23 cellular contexts compared by ENCODE assay signal in the genomic region with DNA sequence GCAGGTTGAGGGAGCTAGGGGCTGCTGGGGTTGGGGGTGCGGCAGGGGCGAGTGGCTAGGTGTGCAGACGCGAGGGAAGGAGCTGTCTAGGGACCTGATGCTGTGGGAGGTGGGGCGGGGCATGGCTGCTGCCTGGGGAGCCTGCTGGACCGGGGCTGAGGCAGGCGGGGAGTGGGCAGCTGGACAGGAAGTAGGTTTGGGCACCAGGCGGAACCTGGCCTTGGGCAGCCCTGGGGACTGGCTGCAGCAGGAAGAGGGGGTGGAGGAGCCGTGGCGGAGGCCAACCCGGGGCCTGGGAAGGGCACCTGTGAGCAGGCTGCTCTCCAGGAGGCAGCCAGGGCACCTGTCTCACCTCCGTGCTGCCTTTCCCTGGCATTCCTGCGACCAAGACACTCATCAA. TPM values are rescaled to one million over a fixed set of nuclear protein-coding genes. Genes with fewer than 3 reads are reported as not detected.
DNase-seq lines count a peak whose midpoint lies in the region; ATAC-seq, FAIRE-seq and TF ChIP-seq lines count a peak whose summit lies in the region.
"Had no signal": no experiment of that assay in that cellular context is flagged by ENCODE, and none has a peak within 500 bp of the region (broad histone marks: within the 10 kb centered on the region; RNA-seq: fewer than 3 reads in every experiment).

No MANE protein-coding gene starts in this region.

- H3K4me1 ChIP-seq in HEK293 (ENCODE audit: control insufficient read depth, insufficient read depth, low read length) (no peaks in the 10 kb centered on the region), HepG2 (ENCODE audit: insufficient read depth, low read length) (peaks cover 17% of the 10 kb centered on the region), spleen (peaks cover 2 to 57% (median 38%) of the 10 kb centered on the region in 6 donors)

- H3K36me3 ChIP-seq in HEK293 (ENCODE audit: control insufficient read depth in 2 of 2, insufficient read depth in 1 of 2, low read length in 2 of 2) = peaks cover 0 to 89% of the 10 kb centered on the region in 2 experiments; a peak in 2 of 3 replicates
- H3K36me3 ChIP-seq in HepG2 (replicated peaks in 1 of 2; ENCODE audit: control insufficient read depth in 1 of 2, insufficient read depth in 2 of 2, low read length in 2 of 2) = peaks cover 23 to 43% of the 10 kb centered on the region in 2 experiments; a peak in 4 of 5 replicates
- H3K36me3 ChIP-seq in spleen = peaks cover 19 to 96% (median 76%) of the 10 kb centered on the region in 6 donors

- H3K27ac ChIP-seq in HEK293 (ENCODE audit: extremely low read depth, low read depth, low read length) = no peak overlapping the region
- H3K27ac ChIP-seq in HepG2 (ENCODE audit: extremely low read length, insufficient read depth, low read length) = no peak overlapping the region
- peak overlapping the region in 5 of 8 donors; percentile 30 to 58 (median 51) for H3K27ac ChIP-seq in spleen
- H3K27ac ChIP-seq: BLaER1 treated with 17β-estradiol and CSF1 and Interleukin-3, amounts not matched to agents 10 nM and 100 nM; GM23248; Peyer's patch had no signal

- TF ChIP-seq EP300 in HepG2 (IDR thresholded peaks at IDR 0.05; ENCODE audit: low read depth in 2 of 2, low read length in 2 of 2) (no peak), HepG2 (CRISPR knock-in tag; IDR thresholded peaks at IDR 0.05; ENCODE audit: borderline replicate concordance) (no peak)

- TF ChIP-seq CTCF in HEK293 (tag by site-specific recombination; IDR thresholded peaks at IDR 0.05) (no peak), HepG2 (CRISPR knock-in tag; IDR thresholded peaks at IDR 0.05) (no peak), spleen (IDR thresholded peaks at IDR 0.05 in 8 of 11, conservative IDR thresholded peaks at IDR 0.05 in 3 of 11) (no peak)

- H3K27ac Mint-ChIP-seq in T-helper 17 cell = no peak overlapping the region
- H3K27ac Mint-ChIP-seq: CD8-positive, alpha-beta memory T cell had no signal

- H3K4me1 Mint-ChIP-seq in T-helper 17 cell = peaks cover 5% of the 10 kb centered on the region

- TF ChIP-seq POLR2A in HepG2 (IDR thresholded peaks at IDR 0.05; ENCODE audit: insufficient read depth in 1 of 2, low read depth in 2 of 2, low read length in 2 of 2) (no peak), spleen (IDR thresholded peaks at IDR 0.05) (no peak)

- no peak for FAIRE-seq in HepG2 (lab: Jason Lieb, UNC)
- FAIRE-seq: D721Med had no signal

- in situ Hi-C loops in HepG2 (cut with HindIII; ENCODE audit: extremely low pct_ligation_motif_present, low pct_unique_long_range_greater_than_20kb) = no loop called here

- H3K4me3 ChIP-seq in HEK293 (ENCODE audit: low read depth, low read length) (no peak overlapping the region), HepG2 (replicated peaks in 1 of 3; ENCODE audit: insufficient read depth in 1 of 3, low read depth in 2 of 3, low read length in 3 of 3) (no peak overlapping the region), spleen (no peak overlapping the region)
- H3K4me3 ChIP-seq: BLaER1 treated with 17β-estradiol and CSF1 and Interleukin-3, amounts not matched to agents 10 nM and 100 nM; GM23248; Peyer's patch had no signal

- POLR2A ChIA-PET in HEK293 (lab: Yijun Ruan, JAX) (interaction anchor here (0.7 to 1.1 kb wide), 3 partner anchors 81 to 271 kb away, joined by 3 to 5 read pairs (median 3); a partner anchor contains a TSS), HepG2 (lab: Yijun Ruan, JAX) (interaction anchor here (1.3 kb wide), 1 partner anchor 21 kb away, joined by 5 read pairs; a partner anchor contains a TSS)

- H3K27me3 Mint-ChIP-seq in T-helper 17 cell = no peaks in the 10 kb centered on the region
- H3K27me3 Mint-ChIP-seq: CD8-positive, alpha-beta memory T cell had no signal

- H3K9me3 ChIP-seq in HEK293 (ENCODE audit: control insufficient read depth, insufficient read depth, low read depth, low read length) (no peaks in the 10 kb centered on the region), T-helper 17 cell (ENCODE audit: control insufficient read depth, low read length, poor library complexity, severe bottlenecking) (no peaks in the 10 kb centered on the region), HepG2 (ENCODE audit: low read length) (no peaks in the 10 kb centered on the region), spleen (no peaks in the 10 kb centered on the region)
- H3K9me3 ChIP-seq: BLaER1 treated with 17β-estradiol and CSF1 and Interleukin-3, amounts not matched to agents 10 nM and 100 nM; Peyer's patch had no signal

- no TSS peak for BruUV-seq in HepG2 (replicated peaks; lab: Mats Ljungman, UMichigan)

- ATAC-seq in T-helper 17 cell (no peak), HepG2 (no peak)
- ATAC-seq: HCT116, SK-N-SH treated with all-trans-retinoic acid at 6 μM for 48 hours had no signal

- no peak overlapping the region for H3K9ac ChIP-seq in HepG2 (ENCODE audit: insufficient read depth, low read depth, low read length)
- H3K9ac ChIP-seq: GM23248 had no signal

- no peaks in the 10 kb centered on the region for H3K27me3 ChIP-seq in HepG2 (ENCODE audit: control insufficient read depth in 1 of 2, insufficient read depth in 2 of 2, low read length in 2 of 2)
- H3K27me3 ChIP-seq in spleen (replicated peaks in 1 of 7) = peaks cover 0 to 23% (median 0%) of the 10 kb centered on the region in 7 donors
- H3K27me3 ChIP-seq: Peyer's patch had no signal

- H2AFZ ChIP-seq in HepG2 (ENCODE audit: low read length) = no peak overlapping the region
- H2AFZ ChIP-seq: GM23248 had no signal

- H3K36me3 Mint-ChIP-seq in T-helper 17 cell (ENCODE audit: low read depth) = peaks cover 4% of the 10 kb centered on the region

- DNase-seq in T-helper 17 cell (no peak), HepG2 (ENCODE audit: low spot score) (no peak), spleen (peak; percentile 77), NCI-H146 treated with DMSO at 0.1 percent for 48 hours (lab: John Stamatoyannopoulos, UW; ENCODE audit: unreplicated experiment) (no peak), NCI-H2029 (lab: John Stamatoyannopoulos, UW) (no peak), SW480 (ENCODE audit: low spot score) (no peak)
- DNase-seq: DND-41, GM23248, KBM-7, NCI-H1105 treated with DMSO at 0.1 percent for 48 hours, NCI-H187 treated with DMSO at 0.1 percent for 48 hours, NCI-H2171, NCI-H446 treated with DMSO at 0.1 percent for 48 hours, NCI-H69, Peyer's patch, SHP77 treated with DMSO at 0.1 percent for 48 hours, T-helper 1 cell had no signal

- CTCF ChIA-PET in HEK293 (lab: Yijun Ruan, JAX) = interaction anchor here (0.6 kb wide), 1 partner anchor 16 kb away, joined by 7 read pairs; a partner anchor contains a TSS
- CTCF ChIA-PET in HepG2 (lab: Yijun Ruan, JAX; ENCODE audit: low intra/inter-chr PET ratio, low total read pairs) = no interaction called here

- peaks cover 11% of the 10 kb centered on the region for H4K20me1 ChIP-seq in HepG2 (ENCODE audit: insufficient read depth, low read length)

- H3K4me2 ChIP-seq in HepG2 (ENCODE audit: low read depth, low read length) = no peak overlapping the region

- WGBS in HepG2 (ENCODE audit: low lambda C conversion rate) = 100% methylated on average over 5 of the region's 13 CpGs
- WGBS in spleen, 5 donors = 75 to 85% (median 78%) methylated on average over 8 to 13 of the region's 13 CpGs

- peaks cover 3% of the 10 kb centered on the region for H3K79me2 ChIP-seq in HepG2 (ENCODE audit: insufficient read depth, low read length)

- intact Hi-C loops in HepG2 (cut with micrococcal nuclease; ENCODE audit: unreplicated experiment) = no loop called here
- intact Hi-C loops in spleen (cut with DNase I; ENCODE audit: low total_unique reads) = no loop called here

- H3K4me3 Mint-ChIP-seq in T-helper 17 cell = peak overlapping the region; percentile 43
- H3K4me3 Mint-ChIP-seq: CD8-positive, alpha-beta memory T cell had no signal

- TF ChIP-seq RAD21 in HepG2 (CRISPR knock-in tag; IDR thresholded peaks at IDR 0.05) = no peak

RNA-seq across cellular contexts. Expression of a gene that starts 5.9 kb away (rescaled TPM):
- total RNA-seq in T-helper 17 cell (under 1 TPM; 0.37 to 0.42 TPM), HepG2 (2016; rRNA removed; fragmentation: Illumina TruSeq; extraction: Trizol) (0.11 and 0.44 TPM in 2 replicates), spleen (1 to 10 TPM in 4 of 7 donors, under 1 TPM in 3; 0.72 to 1.7 (median 1.3) TPM)
- 0.18 and 0.30 TPM in 2 replicates for total RNA-seq in HepG2 (2016; cell fraction: cytosol; rRNA removed; fragmentation: Illumina TruSeq; extraction: Trizol; ENCODE audit: low read depth)
- 0.45 TPM in 1 of 2 replicates, not detected in the other for total RNA-seq in HepG2 (2016; cell fraction: insoluble cytoplasmic fraction; rRNA removed; fragmentation: Illumina TruSeq; extraction: Trizol)
- 0.09 and 0.24 TPM in 2 replicates for total RNA-seq in HepG2 (2016; cell fraction: membrane; rRNA removed; fragmentation: Illumina TruSeq; extraction: Trizol)
- 0.65 and 0.85 TPM in 2 replicates for total RNA-seq in HepG2 (2016; cell fraction: nucleus; rRNA removed; fragmentation: Illumina TruSeq; extraction: Trizol)
- polyA plus RNA-seq in HepG2 (2011; rRNA removed) (0.50 and 1.2 TPM in 2 replicates), spleen (1 to 10 TPM in 2 of 3 donors, under 1 TPM in 1; 0.59 to 2.2 (median 1.2) TPM)
- 0.12 and 0.42 TPM in 2 replicates for polyA plus RNA-seq in HepG2 (2011; cell fraction: cytosol; rRNA removed)
- polyA plus RNA-seq in HepG2 (2011; cell fraction: nucleus; rRNA removed) = 11.0 and 14.4 TPM in 2 replicates
- 0.50 and 0.95 TPM in 2 replicates for polyA plus RNA-seq in HepG2 (2012)
- polyA plus RNA-seq in HepG2 (2016; cell fraction: cytosol; fragmentation: Illumina TruSeq; extraction: Trizol; ENCODE audit: low read depth) = 0.25 and 0.43 TPM in 2 replicates
- not detected in 2 replicates for polyA plus RNA-seq in HepG2 (2016; cell fraction: insoluble cytoplasmic fraction; fragmentation: Illumina TruSeq; extraction: Trizol; ENCODE audit: low read depth)
- 0.29 and 0.42 TPM in 2 replicates for polyA plus RNA-seq in HepG2 (2016; cell fraction: membrane; fragmentation: Illumina TruSeq; extraction: Trizol; ENCODE audit: low read depth)
- 1.3 and 2.4 TPM in 2 replicates for polyA plus RNA-seq in HepG2 (2016; cell fraction: nucleus; fragmentation: Illumina TruSeq; extraction: Trizol; ENCODE audit: insufficient read depth, low read depth)
- polyA minus RNA-seq in HepG2 (2011; rRNA and poly(A)+ RNA removed; ENCODE audit: low replicate concordance) = 0.52 and 1.6 TPM in 2 replicates
- polyA minus RNA-seq in HepG2 (2011; cell fraction: cytosol; rRNA and poly(A)+ RNA removed) = not detected in 2 replicates
- polyA minus RNA-seq in HepG2 (2011; cell fraction: nucleus; rRNA and poly(A)+ RNA removed) = 1.4 and 2.4 TPM in 2 replicates
- total RNA-seq: GM23248 had no signal
- polyA plus RNA-seq: CD8-positive, alpha-beta memory T cell had no signal

RNA-seq across cellular contexts. Expression of a gene that starts 7.0 kb away (rescaled TPM):
- total RNA-seq in T-helper 17 cell (10 to 100 TPM; 32.0 to 33.6 TPM), HepG2 (2016; rRNA removed; fragmentation: Illumina TruSeq; extraction: Trizol) (10.3 and 19.5 TPM in 2 replicates), spleen (10 to 100 TPM; 22.7 to 41.4 (median 26.7) TPM)
- 6.9 and 8.8 TPM in 2 replicates for total RNA-seq in HepG2 (2016; cell fraction: cytosol; rRNA removed; fragmentation: Illumina TruSeq; extraction: Trizol; ENCODE audit: low read depth)
- total RNA-seq in HepG2 (2016; cell fraction: insoluble cytoplasmic fraction; rRNA removed; fragmentation: Illumina TruSeq; extraction: Trizol) = 8.9 and 20.8 TPM in 2 replicates
- 6.0 TPM in 2 replicates for total RNA-seq in HepG2 (2016; cell fraction: membrane; rRNA removed; fragmentation: Illumina TruSeq; extraction: Trizol)
- 24.2 and 28.6 TPM in 2 replicates for total RNA-seq in HepG2 (2016; cell fraction: nucleus; rRNA removed; fragmentation: Illumina TruSeq; extraction: Trizol)
- polyA plus RNA-seq in HepG2 (2011; rRNA removed) (13.8 and 17.2 TPM in 2 replicates), spleen (10 to 100 TPM; 20.8 to 41.0 (median 38.4) TPM)
- polyA plus RNA-seq in HepG2 (2011; cell fraction: cytosol; rRNA removed) = 6.1 and 10.8 TPM in 2 replicates
- polyA plus RNA-seq in HepG2 (2011; cell fraction: nucleus; rRNA removed) = 151 and 202 TPM in 2 replicates
- 6.8 and 6.9 TPM in 2 replicates for polyA plus RNA-seq in HepG2 (2012)
- 3.5 and 3.6 TPM in 2 replicates for polyA plus RNA-seq in HepG2 (2016; cell fraction: cytosol; fragmentation: Illumina TruSeq; extraction: Trizol; ENCODE audit: low read depth)
- 8.4 and 9.9 TPM in 2 replicates for polyA plus RNA-seq in HepG2 (2016; cell fraction: insoluble cytoplasmic fraction; fragmentation: Illumina TruSeq; extraction: Trizol; ENCODE audit: low read depth)
- polyA plus RNA-seq in HepG2 (2016; cell fraction: membrane; fragmentation: Illumina TruSeq; extraction: Trizol; ENCODE audit: low read depth) = 4.8 and 5.0 TPM in 2 replicates
- 55.1 and 57.6 TPM in 2 replicates for polyA plus RNA-seq in HepG2 (2016; cell fraction: nucleus; fragmentation: Illumina TruSeq; extraction: Trizol; ENCODE audit: insufficient read depth, low read depth)
- 14.4 and 15.9 TPM in 2 replicates for polyA minus RNA-seq in HepG2 (2011; rRNA and poly(A)+ RNA removed; ENCODE audit: low replicate concordance)
- 6.6 and 9.1 TPM in 2 replicates for polyA minus RNA-seq in HepG2 (2011; cell fraction: cytosol; rRNA and poly(A)+ RNA removed)
- 18.3 and 20.5 TPM in 2 replicates for polyA minus RNA-seq in HepG2 (2011; cell fraction: nucleus; rRNA and poly(A)+ RNA removed)

RNA-seq across cellular contexts. Expression of a gene that starts 15.7 kb away (rescaled TPM):
- total RNA-seq in T-helper 17 cell (1 to 10 TPM; 7.8 to 9.2 TPM), HepG2 (2016; rRNA removed; fragmentation: Illumina TruSeq; extraction: Trizol) (15.6 and 18.3 TPM in 2 replicates), spleen (10 to 100 TPM in 6 of 7 donors, 1 to 10 TPM in 1; 9.4 to 20.2 (median 14.1) TPM)
- total RNA-seq in HepG2 (2016; cell fraction: cytosol; rRNA removed; fragmentation: Illumina TruSeq; extraction: Trizol; ENCODE audit: low read depth) = 17.4 and 22.1 TPM in 2 replicates
- total RNA-seq in HepG2 (2016; cell fraction: insoluble cytoplasmic fraction; rRNA removed; fragmentation: Illumina TruSeq; extraction: Trizol) = 14.6 and 17.3 TPM in 2 replicates
- total RNA-seq in HepG2 (2016; cell fraction: membrane; rRNA removed; fragmentation: Illumina TruSeq; extraction: Trizol) = 19.3 and 24.3 TPM in 2 replicates
- total RNA-seq in HepG2 (2016; cell fraction: nucleus; rRNA removed; fragmentation: Illumina TruSeq; extraction: Trizol) = 13.5 and 16.4 TPM in 2 replicates
- polyA plus RNA-seq in HepG2 (2011; rRNA removed) (7.3 and 8.4 TPM in 2 replicates), spleen (10 to 100 TPM in 2 of 3 donors, 1 to 10 TPM in 1; 9.3 to 16.6 (median 12.4) TPM)
- 4.2 and 9.0 TPM in 2 replicates for polyA plus RNA-seq in HepG2 (2011; cell fraction: cytosol; rRNA removed)
- polyA plus RNA-seq in HepG2 (2011; cell fraction: nucleus; rRNA removed) = 26.9 and 29.4 TPM in 2 replicates
- polyA plus RNA-seq in HepG2 (2012) = 5.8 and 6.7 TPM in 2 replicates
- polyA plus RNA-seq in HepG2 (2016; cell fraction: cytosol; fragmentation: Illumina TruSeq; extraction: Trizol; ENCODE audit: low read depth) = 28.2 and 33.1 TPM in 2 replicates
- polyA plus RNA-seq in HepG2 (2016; cell fraction: insoluble cytoplasmic fraction; fragmentation: Illumina TruSeq; extraction: Trizol; ENCODE audit: low read depth) = 21.0 and 21.9 TPM in 2 replicates
- polyA plus RNA-seq in HepG2 (2016; cell fraction: membrane; fragmentation: Illumina TruSeq; extraction: Trizol; ENCODE audit: low read depth) = 24.1 and 25.1 TPM in 2 replicates
- polyA plus RNA-seq in HepG2 (2016; cell fraction: nucleus; fragmentation: Illumina TruSeq; extraction: Trizol; ENCODE audit: insufficient read depth, low read depth) = 37.7 and 42.5 TPM in 2 replicates
- polyA minus RNA-seq in HepG2 (2011; rRNA and poly(A)+ RNA removed; ENCODE audit: low replicate concordance) = 7.8 and 25.3 TPM in 2 replicates
- 3.1 and 4.7 TPM in 2 replicates for polyA minus RNA-seq in HepG2 (2011; cell fraction: cytosol; rRNA and poly(A)+ RNA removed)
- polyA minus RNA-seq in HepG2 (2011; cell fraction: nucleus; rRNA and poly(A)+ RNA removed) = 6.1 and 8.8 TPM in 2 replicates

RNA-seq across cellular contexts. Expression of a gene that starts 19.7 kb away (rescaled TPM):
- total RNA-seq in T-helper 17 cell = 1 to 10 TPM; 2.6 to 4.0 TPM
- 1.7 and 5.8 TPM in 2 replicates for total RNA-seq in HepG2 (2016; rRNA removed; fragmentation: Illumina TruSeq; extraction: Trizol)
- 2.2 and 3.3 TPM in 2 replicates for total RNA-seq in HepG2 (2016; cell fraction: cytosol; rRNA removed; fragmentation: Illumina TruSeq; extraction: Trizol; ENCODE audit: low read depth)
- 1.6 and 6.3 TPM in 2 replicates for total RNA-seq in HepG2 (2016; cell fraction: insoluble cytoplasmic fraction; rRNA removed; fragmentation: Illumina TruSeq; extraction: Trizol)
- 1.4 and 2.7 TPM in 2 replicates for total RNA-seq in HepG2 (2016; cell fraction: membrane; rRNA removed; fragmentation: Illumina TruSeq; extraction: Trizol)
- total RNA-seq in HepG2 (2016; cell fraction: nucleus; rRNA removed; fragmentation: Illumina TruSeq; extraction: Trizol) = 5.3 and 6.8 TPM in 2 replicates
- 1.6 and 2.0 TPM in 2 replicates for polyA plus RNA-seq in HepG2 (2011; rRNA removed)
- polyA plus RNA-seq in HepG2 (2011; cell fraction: cytosol; rRNA removed) = 0.71 and 1.3 TPM in 2 replicates
- polyA plus RNA-seq in HepG2 (2011; cell fraction: nucleus; rRNA removed) = 20.0 and 26.3 TPM in 2 replicates
- polyA plus RNA-seq in HepG2 (2012) = 3.3 and 5.8 TPM in 2 replicates
- 1.9 and 3.4 TPM in 2 replicates for polyA plus RNA-seq in HepG2 (2016; cell fraction: cytosol; fragmentation: Illumina TruSeq; extraction: Trizol; ENCODE audit: low read depth)
- polyA plus RNA-seq in HepG2 (2016; cell fraction: insoluble cytoplasmic fraction; fragmentation: Illumina TruSeq; extraction: Trizol; ENCODE audit: low read depth) = 1.3 and 2.2 TPM in 2 replicates
- polyA plus RNA-seq in HepG2 (2016; cell fraction: membrane; fragmentation: Illumina TruSeq; extraction: Trizol; ENCODE audit: low read depth) = 0.97 and 1.2 TPM in 2 replicates
- polyA plus RNA-seq in HepG2 (2016; cell fraction: nucleus; fragmentation: Illumina TruSeq; extraction: Trizol; ENCODE audit: insufficient read depth, low read depth) = 15.3 and 20.5 TPM in 2 replicates
- polyA minus RNA-seq in HepG2 (2011; rRNA and poly(A)+ RNA removed; ENCODE audit: low replicate concordance) = 0.72 and 4.8 TPM in 2 replicates
- polyA minus RNA-seq in HepG2 (2011; cell fraction: cytosol; rRNA and poly(A)+ RNA removed) = 3.1 TPM in 1 of 2 replicates, not detected in the other
- polyA minus RNA-seq in HepG2 (2011; cell fraction: nucleus; rRNA and poly(A)+ RNA removed) = 3.1 and 8.0 TPM in 2 replicates
- 10 to 100 TPM in 2 of 7 donors, 1 to 10 TPM in 5; 3.5 to 12.8 (median 8.6) TPM for total RNA-seq in spleen
- polyA plus RNA-seq in spleen = 10 to 100 TPM; 18.2 to 40.2 (median 18.9) TPM

RNA-seq across cellular contexts. Expression of a gene that starts 21.0 kb away (rescaled TPM):
- total RNA-seq in T-helper 17 cell = 10 to 100 TPM; 15.2 TPM
- 73.8 and 82.0 TPM in 2 replicates for total RNA-seq in HepG2 (2016; rRNA removed; fragmentation: Illumina TruSeq; extraction: Trizol)
- 44.2 and 54.8 TPM in 2 replicates for total RNA-seq in HepG2 (2016; cell fraction: cytosol; rRNA removed; fragmentation: Illumina TruSeq; extraction: Trizol; ENCODE audit: low read depth)
- total RNA-seq in HepG2 (2016; cell fraction: insoluble cytoplasmic fraction; rRNA removed; fragmentation: Illumina TruSeq; extraction: Trizol) = 75.0 and 87.4 TPM in 2 replicates
- total RNA-seq in HepG2 (2016; cell fraction: membrane; rRNA removed; fragmentation: Illumina TruSeq; extraction: Trizol) = 72.9 and 79.9 TPM in 2 replicates
- total RNA-seq in HepG2 (2016; cell fraction: nucleus; rRNA removed; fragmentation: Illumina TruSeq; extraction: Trizol) = 36.0 and 44.8 TPM in 2 replicates
- polyA plus RNA-seq in HepG2 (2011; rRNA removed) = 102 and 117 TPM in 2 replicates
- 92.8 and 162 TPM in 2 replicates for polyA plus RNA-seq in HepG2 (2011; cell fraction: cytosol; rRNA removed)
- 91.6 and 93.8 TPM in 2 replicates for polyA plus RNA-seq in HepG2 (2011; cell fraction: nucleus; rRNA removed)
- polyA plus RNA-seq in HepG2 (2012) = 64.9 and 71.4 TPM in 2 replicates
- 65.1 and 77.0 TPM in 2 replicates for polyA plus RNA-seq in HepG2 (2016; cell fraction: cytosol; fragmentation: Illumina TruSeq; extraction: Trizol; ENCODE audit: low read depth)
- 81.7 and 86.2 TPM in 2 replicates for polyA plus RNA-seq in HepG2 (2016; cell fraction: insoluble cytoplasmic fraction; fragmentation: Illumina TruSeq; extraction: Trizol; ENCODE audit: low read depth)
- polyA plus RNA-seq in HepG2 (2016; cell fraction: membrane; fragmentation: Illumina TruSeq; extraction: Trizol; ENCODE audit: low read depth) = 77.8 and 83.0 TPM in 2 replicates
- polyA plus RNA-seq in HepG2 (2016; cell fraction: nucleus; fragmentation: Illumina TruSeq; extraction: Trizol; ENCODE audit: insufficient read depth, low read depth) = 91.3 and 94.3 TPM in 2 replicates
- polyA minus RNA-seq in HepG2 (2011; rRNA and poly(A)+ RNA removed; ENCODE audit: low replicate concordance) = 56.0 and 57.4 TPM in 2 replicates
- 29.4 and 32.4 TPM in 2 replicates for polyA minus RNA-seq in HepG2 (2011; cell fraction: cytosol; rRNA and poly(A)+ RNA removed)
- polyA minus RNA-seq in HepG2 (2011; cell fraction: nucleus; rRNA and poly(A)+ RNA removed) = 20.0 and 23.1 TPM in 2 replicates
- 10 to 100 TPM; 20.6 to 35.2 (median 29.0) TPM for total RNA-seq in spleen
- 10 to 100 TPM; 42.0 to 54.8 (median 51.6) TPM for polyA plus RNA-seq in spleen

Comparison
In these comparisons a context has a peak if more than half of its experiments do, and no peak if none do; other contexts are left out.
1. H3K27ac ChIP-seq: peak in spleen (5 of 8); none in HEK293 (single experiment) and HepG2 (single experiment).